ENCODE assay signal across 22 cellular contexts in genomic region chr15:81166949-81167816, GRCh38. TPM values are rescaled to one million over a fixed set of nuclear protein-coding genes. Genes with fewer than 3 reads are reported as not detected.
DNase-seq lines count a peak whose midpoint lies in the region; ATAC-seq and TF ChIP-seq lines count a peak whose summit lies in the region.
"Had no signal": no experiment of that assay in that cellular context is flagged by ENCODE, and none has a peak within 500 bp of the region (broad histone marks: within the 10 kb centered on the region; RNA-seq: fewer than 3 reads in every experiment).

No MANE protein-coding gene starts in this region.

- H3K9ac ChIP-seq in mammary epithelial cell (ENCODE audit: insufficient read depth, low read length) = no peak overlapping the region

- H3K9me3 ChIP-seq in mammary epithelial cell (replicated peaks; ENCODE audit: insufficient read depth, low read length) (no peaks in the 10 kb centered on the region), breast epithelium (no peaks in the 10 kb centered on the region), left lung (no peaks in the 10 kb centered on the region)
- H3K9me3 ChIP-seq: Peyer's patch, right lobe of liver had no signal

- CTCF ChIA-PET in mammary epithelial cell (lab: Charles Lee; ENCODE audit: low non-redundant PET) = no interaction called here

- dilution Hi-C loops in mammary epithelial cell (cut with HindIII; ENCODE audit: low sequenced_read_pairs) = no loop called here

- BruUV-seq in mammary epithelial cell (replicated peaks; lab: Mats Ljungman, UMichigan) = no TSS peak

- H3K27ac ChIP-seq in mammary epithelial cell (ENCODE audit: insufficient read depth, low read depth, low read length) (no peak overlapping the region), breast epithelium (peak overlapping the region in 1 of 2 donors; percentile 7), left lung (peak overlapping the region; percentile 45 to 59), dorsolateral prefrontal cortex (no peak overlapping the region)
- H3K27ac ChIP-seq: Peyer's patch, right lobe of liver had no signal

- in situ Hi-C loops in mammary epithelial cell (cut with MboI; ENCODE audit: low sequenced_read_pairs in 2 of 2) = no loop called here

- DNase-seq in mammary epithelial cell (no peak), breast epithelium (ENCODE audit: low spot score in 2 of 2) (no peak), cardiac fibroblast (ENCODE audit: low read depth in 2 of 2) (peak; percentile 32 to 44), left lung (no peak), dorsolateral prefrontal cortex (no peak), NCI-H1092 treated with DMSO at 0.1 percent for 48 hours (lab: John Stamatoyannopoulos, UW) (no peak), globus pallidus (ENCODE audit: low spot score) (no peak)
- DNase-seq: activated CD4-positive, CD25-positive, alpha-beta regulatory T cell treated with anti-CD3 and anti-CD28 coated beads, Interleukin-2, amount 50 U/mL, for 72 hours; activated naive CD8-positive, alpha-beta T cell treated with anti-CD3 and anti-CD28 coated beads, Interleukin-2, amount 50 U/mL, for 24 hours; activated T-cell treated with anti-CD3 and anti-CD28 coated beads, Interleukin-2, amount 50 U/mL, for 1 hour; cerebellar nuclear complex; head of caudate nucleus; midbrain; NCI-H748 treated with DMSO at 0.1 percent for 48 hours; Peyer's patch; right lobe of liver; stimulated activated CD4-positive, alpha-beta T cell treated with anti-CD3 and anti-CD28 coated beads, Interleukin-4, amount 100 ng/mL, for 4 hours; T-cell; trophoblast cell had no signal

- H3K4me1 ChIP-seq in mammary epithelial cell (ENCODE audit: insufficient read depth, low read length) (peaks cover 37% of the 10 kb centered on the region), breast epithelium (no peaks in the 10 kb centered on the region), left lung (peaks cover 7 to 12% of the 10 kb centered on the region in 2 donors)
- H3K4me1 ChIP-seq: Peyer's patch, right lobe of liver had no signal

- H3K27me3 ChIP-seq in mammary epithelial cell (ENCODE audit: insufficient read depth, low read length) (no peaks in the 10 kb centered on the region), breast epithelium (no peaks in the 10 kb centered on the region), left lung (no peaks in the 10 kb centered on the region), dorsolateral prefrontal cortex (peaks cover 0 to 5% (median 0%) of the 10 kb centered on the region in 45 donors)
- H3K27me3 ChIP-seq: Peyer's patch, right lobe of liver had no signal

- 87% methylated on average over 4 of the region's 4 CpGs for WGBS in mammary epithelial cell (ENCODE audit: low coverage, missing lambda C conversion rate)

- no peaks in the 10 kb centered on the region for H3K36me3 ChIP-seq in mammary epithelial cell (ENCODE audit: insufficient read depth, low read length)
- H3K36me3 ChIP-seq in breast epithelium = no peaks in the 10 kb centered on the region
- H3K36me3 ChIP-seq in left lung = no peaks in the 10 kb centered on the region
- H3K36me3 ChIP-seq: Peyer's patch, right lobe of liver had no signal

- H4K20me1 ChIP-seq in mammary epithelial cell (ENCODE audit: insufficient read depth, low read length) = no peaks in the 10 kb centered on the region

- ATAC-seq in left lung (peak; percentile 50), HG02870 (IDR thresholded peaks at IDR 0.05; ENCODE audit: unreplicated experiment) (no peak)
- ATAC-seq: activated naive CD8-positive, alpha-beta T cell treated with anti-CD3 and anti-CD28 coated beads, Interleukin-2, amount 50 U/mL, for 24 hours; right lobe of liver had no signal

- H3K4me3 ChIP-seq in mammary epithelial cell (replicated peaks in 1 of 3; ENCODE audit: insufficient read depth in 1 of 3, low read depth in 2 of 3, low read length in 3 of 3) (no peak overlapping the region), breast epithelium (no peak overlapping the region), cardiac fibroblast (replicated peaks in 1 of 2; ENCODE audit: low read depth in 2 of 2, low read length in 2 of 2) (no peak overlapping the region), left lung (no peak overlapping the region), dorsolateral prefrontal cortex (no peak overlapping the region)
- H3K4me3 ChIP-seq: Peyer's patch, right lobe of liver had no signal

- TF ChIP-seq POLR2A in breast epithelium (IDR thresholded peaks at IDR 0.05) = no peak

- H2AFZ ChIP-seq in mammary epithelial cell (ENCODE audit: low read depth, low read length) = peak overlapping the region; percentile 67

- TF ChIP-seq CTCF in mammary epithelial cell (conservative IDR thresholded peaks at IDR 0.05 in 1 of 2, IDR thresholded peaks at IDR 0.05 in 1 of 2; ENCODE audit: extremely low read depth in 1 of 2, insufficient read depth in 1 of 2, low read depth in 1 of 2, low read length in 2 of 2) (no peak), breast epithelium (IDR thresholded peaks at IDR 0.05) (no peak), cardiac fibroblast (IDR thresholded peaks at IDR 0.05; ENCODE audit: low read depth, low read length) (no peak), left lung (IDR thresholded peaks at IDR 0.05) (no peak), dorsolateral prefrontal cortex (IDR thresholded peaks at IDR 0.05 in 54 of 56, conservative IDR thresholded peaks at IDR 0.05 in 2 of 56; ENCODE audit: low read depth in 1 of 56, partially characterized antibody in 56 of 56) (no peak)

- intact Hi-C loops in mammary epithelial cell (cut with micrococcal nuclease) = no loop called here
- intact Hi-C loops in breast epithelium (cut with DNase I; ENCODE audit: low total_unique reads) = no loop called here
- intact Hi-C loops in left lung (cut with DNase I) = no loop called here
- intact Hi-C loops in dorsolateral prefrontal cortex (cut with DNase I) = no loop called here

- H3K79me2 ChIP-seq in mammary epithelial cell (ENCODE audit: insufficient read depth, low read length) = no peaks in the 10 kb centered on the region

- H3K4me2 ChIP-seq in mammary epithelial cell (ENCODE audit: insufficient read depth, low read depth, low read length) = no peak overlapping the region

RNA-seq across cellular contexts. Expression of gene IL16, which starts 29.5 kb away (rescaled TPM):
- 1 to 10 TPM; 1.7 to 2.3 TPM for total RNA-seq in mammary epithelial cell
- 0.32 TPM for polyA plus RNA-seq in mammary epithelial cell
- 2.8 TPM for polyA minus RNA-seq in mammary epithelial cell
- 10 to 100 TPM; 11.1 to 40.5 (median 20.3) TPM for total RNA-seq in breast epithelium
- 10 to 100 TPM; 22.0 to 34.3 TPM for total RNA-seq in left lung
- 10 to 100 TPM in 5 of 120 experiments, 1 to 10 TPM in 115; 1.3 to 13.1 (median 5.4) TPM for total RNA-seq in dorsolateral prefrontal cortex
- polyA plus RNA-seq: keratinocyte had no signal

RNA-seq across cellular contexts. Expression of gene CFAP161, which starts 33.1 kb away (rescaled TPM):
- total RNA-seq in mammary epithelial cell (under 1 TPM in 1 of 2 donors, not detected in 1; 0.17 TPM), breast epithelium (1 to 10 TPM in 1 of 3 donors, under 1 TPM in 1, not detected in 1; 0.66 to 1.0 TPM), left lung (1 to 10 TPM in 1 of 2 donors, under 1 TPM in 1; 0.64 to 1.9 TPM), dorsolateral prefrontal cortex (1 to 10 TPM in 102 of 120 experiments, under 1 TPM in 18; 0.40 to 7.5 (median 1.8) TPM)
- polyA plus RNA-seq in mammary epithelial cell = 0.03 TPM
- not detected for polyA minus RNA-seq in mammary epithelial cell
- total RNA-seq: H1 had no signal
- polyA plus RNA-seq: keratinocyte had no signal

Comparison
In these comparisons a context has a peak if more than half of its experiments do, and no peak if none do; other contexts are left out.
1. DNase-seq: peak in cardiac fibroblast (2 of 2); none in mammary epithelial cell (single experiment), breast epithelium (0 of 2), left lung (0 of 2), dorsolateral prefrontal cortex (0 of 10), NCI-H1092 treated with DMSO at 0.1 percent for 48 hours (single experiment) and globus pallidus (single experiment).
2. H3K27ac ChIP-seq: peak in left lung (2 of 2); none in mammary epithelial cell (single experiment) and dorsolateral prefrontal cortex (0 of 59).